19 cellular contexts compared by ENCODE assay signal in genomic region chrX:39899059-39899458, GRCh38.
"Had no signal": no experiment of that assay in that cellular context is flagged by ENCODE, and none has a peak within 500 bp of the region (broad histone marks: within the 10 kb centered on the region; RNA-seq: fewer than 3 reads in every experiment).

No MANE protein-coding gene starts in this region.

- H3K27ac ChIP-seq: colonic mucosa, gastrocnemius medialis, tibial nerve had no signal

- H3K9me3 Mint-ChIP-seq: natural killer cell; neural crest cell; stimulated activated memory B cell treated with anti-CD40 and anti-IgM and Interleukin-4, amounts not matched to agents 10 μg/mL and 1 μg/mL and 100 μg/mL, for 72 hours; stimulated activated naive CD8-positive, alpha-beta T cell treated with anti-CD3 and anti-CD28 coated beads, Interleukin-15, Interleukin-2, amounts not matched to agents 100 ng/mL and 50 ng/mL, for 24 hours had no signal

- DNase-seq: colonic mucosa; dermis blood vessel endothelial cell; effector CD4-positive, alpha-beta T cell; endodermal cell; gastrocnemius medialis; glutamatergic neuron; islet precursor cell; mammary epithelial cell; natural killer cell; nucleus accumbens; right cardiac atrium; stimulated activated CD4-positive, alpha-beta T cell treated with anti-CD3 and anti-CD28 coated beads, Interleukin-4, amount 100 ng/mL, for 1 hour had no signal

- H3K9me3 ChIP-seq: colonic mucosa, gastrocnemius medialis, ovary, tibial nerve had no signal

- ATAC-seq: gastrocnemius medialis; left lobe of liver; natural killer cell; right cardiac atrium; stimulated activated memory B cell treated with anti-CD40 and anti-IgM and Interleukin-4, amounts not matched to agents 10 μg/mL and 1 μg/mL and 100 μg/mL, for 72 hours had no signal

- H3K36me3 Mint-ChIP-seq: natural killer cell; stimulated activated memory B cell treated with anti-CD40 and anti-IgM and Interleukin-4, amounts not matched to agents 10 μg/mL and 1 μg/mL and 100 μg/mL, for 72 hours had no signal

- H3K4me2 ChIP-seq: smooth muscle cell had no signal

- H3K4me1 ChIP-seq: colonic mucosa had no signal

- H3K4me3 ChIP-seq: colonic mucosa, gastrocnemius medialis, ovary, smooth muscle cell, tibial nerve had no signal

- H3K27ac Mint-ChIP-seq: endodermal cell; natural killer cell; stimulated activated memory B cell treated with anti-CD40 and anti-IgM and Interleukin-4, amounts not matched to agents 10 μg/mL and 1 μg/mL and 100 μg/mL, for 72 hours; stimulated activated naive CD8-positive, alpha-beta T cell treated with anti-CD3 and anti-CD28 coated beads, Interleukin-15, Interleukin-2, amounts not matched to agents 100 ng/mL and 50 ng/mL, for 24 hours had no signal

- H3K4me1 Mint-ChIP-seq: natural killer cell had no signal

- H3K36me3 ChIP-seq: colonic mucosa, gastrocnemius medialis, ovary, tibial nerve had no signal

- H3K4me3 Mint-ChIP-seq: endodermal cell; natural killer cell; neural crest cell; stimulated activated memory B cell treated with anti-CD40 and anti-IgM and Interleukin-4, amounts not matched to agents 10 μg/mL and 1 μg/mL and 100 μg/mL, for 72 hours; stimulated activated naive CD8-positive, alpha-beta T cell treated with anti-CD3 and anti-CD28 coated beads, Interleukin-15, Interleukin-2, amounts not matched to agents 100 ng/mL and 50 ng/mL, for 24 hours had no signal

- H3K27me3 ChIP-seq: colonic mucosa, gastrocnemius medialis, ovary, tibial nerve had no signal
